Comparison of ENCODE assay signal across 20 cellular contexts in the genomic region with DNA sequence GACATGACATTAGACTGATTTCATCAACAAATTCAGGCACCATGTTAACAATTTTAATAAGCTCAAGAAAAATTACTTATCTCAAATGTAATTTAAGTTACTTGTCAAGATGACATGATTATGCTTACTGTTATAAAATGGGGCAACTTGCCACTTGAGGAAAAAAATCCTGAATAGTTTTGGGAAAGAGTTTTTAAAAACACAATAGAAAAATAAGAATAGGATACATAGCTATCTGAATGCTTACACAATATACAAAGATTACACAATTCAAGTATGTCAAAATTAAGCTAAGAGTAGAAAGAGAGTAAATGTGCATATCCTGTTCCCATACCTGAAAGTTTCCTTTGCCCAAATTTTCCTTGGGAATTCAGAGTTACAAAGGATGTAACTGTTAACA.
"Had no signal": no experiment of that assay in that cellular context is flagged by ENCODE, and none has a peak within 500 bp of the region (broad histone marks: within the 10 kb centered on the region; RNA-seq: fewer than 3 reads in every experiment).

No MANE protein-coding gene starts in this region.

- FAIRE-seq: endothelial cell of umbilical vein had no signal

- H3K4me1 Mint-ChIP-seq: activated CD4-positive, alpha-beta T cell treated with anti-CD3 and anti-CD28 coated beads, Interleukin-2, amount 10 ng/mL, durations not matched to agents 7 days and 5 days; activated CD8-positive, alpha-beta memory T cell treated with anti-CD3 and anti-CD28 coated beads, Interleukin-2, amount 10 ng/mL, durations not matched to agents 7 days and 5 days; activated naive CD4-positive, alpha-beta T cell treated with anti-CD3 and anti-CD28 coated beads, Interleukin-2, amount 10 ng/mL, durations not matched to agents 7 days and 5 days had no signal

- H3K27me3 ChIP-seq: body of pancreas, upper lobe of left lung had no signal

- H3K27ac ChIP-seq: body of pancreas, WERI-Rb-1 had no signal

- H3K27me3 Mint-ChIP-seq: activated CD4-positive, alpha-beta T cell treated with anti-CD3 and anti-CD28 coated beads, Interleukin-2, amount 10 ng/mL, durations not matched to agents 7 days and 5 days; activated CD8-positive, alpha-beta memory T cell treated with anti-CD3 and anti-CD28 coated beads, Interleukin-2, amount 10 ng/mL, durations not matched to agents 7 days and 5 days; activated CD8-positive, alpha-beta T cell treated with anti-CD3 and anti-CD28 coated beads for 36 hours; activated naive CD4-positive, alpha-beta T cell treated with anti-CD3 and anti-CD28 coated beads, Interleukin-2, amount 10 ng/mL, durations not matched to agents 7 days and 5 days; naive thymus-derived CD8-positive, alpha-beta T cell had no signal

- H3K27ac Mint-ChIP-seq: activated CD4-positive, alpha-beta T cell treated with anti-CD3 and anti-CD28 coated beads, Interleukin-2, amount 10 ng/mL, durations not matched to agents 7 days and 5 days; activated CD8-positive, alpha-beta memory T cell treated with anti-CD3 and anti-CD28 coated beads, Interleukin-2, amount 10 ng/mL, durations not matched to agents 7 days and 5 days; activated CD8-positive, alpha-beta T cell treated with anti-CD3 and anti-CD28 coated beads for 36 hours; activated naive CD4-positive, alpha-beta T cell treated with anti-CD3 and anti-CD28 coated beads, Interleukin-2, amount 10 ng/mL, durations not matched to agents 7 days and 5 days had no signal

- H3K9me3 Mint-ChIP-seq: activated CD8-positive, alpha-beta T cell treated with anti-CD3 and anti-CD28 coated beads for 36 hours; activated naive CD4-positive, alpha-beta T cell treated with anti-CD3 and anti-CD28 coated beads, Interleukin-2, amount 10 ng/mL, durations not matched to agents 7 days and 5 days had no signal

- H3K4me3 Mint-ChIP-seq: activated CD4-positive, alpha-beta T cell treated with anti-CD3 and anti-CD28 coated beads, Interleukin-2, amount 10 ng/mL, durations not matched to agents 7 days and 5 days; activated CD8-positive, alpha-beta memory T cell treated with anti-CD3 and anti-CD28 coated beads, Interleukin-2, amount 10 ng/mL, durations not matched to agents 7 days and 5 days; activated CD8-positive, alpha-beta T cell treated with anti-CD3 and anti-CD28 coated beads for 36 hours; activated naive CD4-positive, alpha-beta T cell treated with anti-CD3 and anti-CD28 coated beads, Interleukin-2, amount 10 ng/mL, durations not matched to agents 7 days and 5 days; naive thymus-derived CD8-positive, alpha-beta T cell had no signal

- H3K4me3 ChIP-seq: body of pancreas, prostate gland, upper lobe of left lung had no signal

- DNase-seq: activated CD4-positive, alpha-beta T cell treated with anti-CD3 and anti-CD28 coated beads, Interleukin-2, amount 10 ng/mL, durations not matched to agents 7 days and 5 days; activated CD4-positive, CD25-positive, alpha-beta regulatory T cell treated with anti-CD3 and anti-CD28 coated beads, Interleukin-2, amount 50 U/mL, for 72 hours; activated CD8-positive, alpha-beta memory T cell treated with anti-CD3 and anti-CD28 coated beads, Interleukin-2, amount 10 ng/mL, durations not matched to agents 7 days and 5 days; activated CD8-positive, alpha-beta T cell treated with anti-CD3 and anti-CD28 coated beads for 36 hours; activated effector memory CD4-positive, alpha-beta T cell treated with anti-CD3 and anti-CD28 coated beads, Interleukin-2, amount 50 U/mL, for 16 hours; activated naive CD4-positive, alpha-beta T cell treated with anti-CD3 and anti-CD28 coated beads, Interleukin-2, amount 10 ng/mL, durations not matched to agents 7 days and 5 days; activated T-cell treated with anti-CD3 and anti-CD28 coated beads for 4 hours; anterior cingulate cortex; body of pancreas; caudate nucleus; dermis blood vessel endothelial cell; effector memory CD4-positive, alpha-beta T cell; kidney; naive thymus-derived CD8-positive, alpha-beta T cell; stimulated activated CD4-positive, alpha-beta T cell treated with anti-CD3 and anti-CD28 coated beads, Interleukin-4, amount 100 ng/mL, for 24 hours; stimulated activated naive CD4-positive, alpha-beta T cell treated with Interleukin-2 at 50 U/mL for 16 hours; upper lobe of left lung; WERI-Rb-1 had no signal

- H3K9me3 ChIP-seq: body of pancreas, prostate gland, upper lobe of left lung had no signal

- H3K4me1 ChIP-seq: body of pancreas, prostate gland, upper lobe of left lung had no signal

- ATAC-seq: activated CD8-positive, alpha-beta memory T cell treated with anti-CD3 and anti-CD28 coated beads, Interleukin-2, amount 10 ng/mL, durations not matched to agents 7 days and 5 days; activated CD8-positive, alpha-beta T cell treated with anti-CD3 and anti-CD28 coated beads for 36 hours; body of pancreas; naive thymus-derived CD8-positive, alpha-beta T cell had no signal
